Comparison of ENCODE assay signal across 1 cellular context in genomic region chr9:136363106-136363605, GRCh38.
TF ChIP-seq lines count a peak whose summit lies in the region.

No MANE protein-coding gene starts in this region.

TF ChIP-seq in H1, 55 proteins besides CTCF, POLR2A, EP300 and RAD21:
- TF ChIP-seq TBP (IDR thresholded peaks at IDR 0.05; ENCODE audit: low read depth, low read length): peak; percentile 43; the same call in 1 of the 2 replicates
- TF ChIP-seq CBX8 (IDR thresholded peaks at IDR 0.05; ENCODE audit: borderline replicate concordance, low read depth, low read length): no peak
- TF ChIP-seq SUZ12 (IDR thresholded peaks at IDR 0.05; ENCODE audit: low read length): no peak
- peak; percentile 54; the same call in 1 of the 2 replicates for TF ChIP-seq SP1 (IDR thresholded peaks at IDR 0.05; ENCODE audit: low read depth, low read length)
- TF ChIP-seq SIRT6 (IDR thresholded peaks at IDR 0.05; ENCODE audit: low read length): no peak
- TF ChIP-seq CHD7 (IDR thresholded peaks at IDR 0.05; ENCODE audit: insufficient replicate concordance, low read length): no peak
- 0 out of 2 replicates have a peak, but pooled peaks have one; percentile 16 for TF ChIP-seq GABPA (IDR thresholded peaks at IDR 0.05; ENCODE audit: borderline replicate concordance, insufficient read depth, low read length)
- TF ChIP-seq CREB1 (IDR thresholded peaks at IDR 0.05): no peak
- no peak for TF ChIP-seq HDAC2 (IDR thresholded peaks at IDR 0.05; ENCODE audit: borderline replicate concordance in 1 of 2, low read depth in 2 of 2, low read length in 2 of 2)
- TF ChIP-seq RFX5 (IDR thresholded peaks at IDR 0.05; ENCODE audit: borderline replicate concordance, low read depth, low read length): no peak
- no peak for TF ChIP-seq TAF7 (optimal IDR thresholded peaks at IDR 0.05; ENCODE audit: borderline replicate concordance, low read depth, low read length)
- no peak for TF ChIP-seq ATF3 (IDR thresholded peaks at IDR 0.05; ENCODE audit: insufficient read depth, low read depth, low read length)
- TF ChIP-seq E2F6 (IDR thresholded peaks at IDR 0.05): no peak
- no peak for TF ChIP-seq CHD2 (IDR thresholded peaks at IDR 0.05; ENCODE audit: low read length)
- TF ChIP-seq EGR1 (IDR thresholded peaks at IDR 0.05; ENCODE audit: borderline replicate concordance, low read depth, low read length): peak; percentile 24; the same call in 1 of the 2 replicates
- TF ChIP-seq HDAC6 (IDR thresholded peaks at IDR 0.05; ENCODE audit: low read depth, low read length): no peak
- no peak for TF ChIP-seq RBBP5 (IDR thresholded peaks at IDR 0.05; ENCODE audit: borderline replicate concordance, low read depth, low read length)
- peak; percentile 76 for TF ChIP-seq POLR2AphosphoS5 (IDR thresholded peaks at IDR 0.05; ENCODE audit: low read depth, low read length)
- no peak for TF ChIP-seq YY1 (IDR thresholded peaks at IDR 0.05; ENCODE audit: low read depth, low read length)
- no peak for TF ChIP-seq ZNF274 (IDR thresholded peaks at IDR 0.05; ENCODE audit: borderline replicate concordance, extremely low read depth, low read length)
- TF ChIP-seq CEBPB (IDR thresholded peaks at IDR 0.05; ENCODE audit: low read depth, low read length): no peak
- TF ChIP-seq BCL11A (IDR thresholded peaks at IDR 0.05; ENCODE audit: low read depth in 2 of 2, low read length in 2 of 2): no peak
- no peak for TF ChIP-seq GTF2F1 (IDR thresholded peaks at IDR 0.05; ENCODE audit: borderline replicate concordance, low read depth, low read length)
- TF ChIP-seq KDM1A (IDR thresholded peaks at IDR 0.05; ENCODE audit: borderline replicate concordance, low read length): no peak
- TF ChIP-seq SP4 (IDR thresholded peaks at IDR 0.05; ENCODE audit: low read length): no peak
- no peak for TF ChIP-seq ASH2L (IDR thresholded peaks at IDR 0.05; ENCODE audit: low read length)
- no peak for TF ChIP-seq CTBP2 (IDR thresholded peaks at IDR 0.05; ENCODE audit: borderline replicate concordance, insufficient read depth, insufficient read length, low read length)
- no peak for TF ChIP-seq ATF2 (IDR thresholded peaks at IDR 0.05; ENCODE audit: low read length)
- TF ChIP-seq JUN (IDR thresholded peaks at IDR 0.05; ENCODE audit: low read depth, low read length): no peak
- TF ChIP-seq BACH1 (IDR thresholded peaks at IDR 0.05; ENCODE audit: low read length): no peak
- no peak for TF ChIP-seq NANOG (IDR thresholded peaks at IDR 0.05; ENCODE audit: insufficient read depth, low read depth, low read length, poor library complexity, severe bottlenecking)
- TF ChIP-seq TCF12 (IDR thresholded peaks at IDR 0.05; ENCODE audit: low read depth, low read length): no peak
- TF ChIP-seq PHF8 (conservative IDR thresholded peaks at IDR 0.05; ENCODE audit: low read depth, low read length): peak; percentile 91
- no peak for TF ChIP-seq MAFK (IDR thresholded peaks at IDR 0.05; ENCODE audit: low read depth, low read length)
- TF ChIP-seq EZH2 (IDR thresholded peaks at IDR 0.05; ENCODE audit: low read depth, low read length, severe bottlenecking): no peak
- no peak for TF ChIP-seq KDM5A (IDR thresholded peaks at IDR 0.05; ENCODE audit: low read length)
- no peak for TF ChIP-seq TEAD4 (IDR thresholded peaks at IDR 0.05; ENCODE audit: low read depth, low read length)
- TF ChIP-seq SRF (IDR thresholded peaks at IDR 0.05; ENCODE audit: low read depth, low read length): no peak
- no peak for TF ChIP-seq FOSL1 (IDR thresholded peaks at IDR 0.05; ENCODE audit: insufficient read depth, low read depth, low read length)
- TF ChIP-seq JUND (IDR thresholded peaks at IDR 0.05; ENCODE audit: low read length): no peak
- no peak for TF ChIP-seq RNF2 (IDR thresholded peaks at IDR 0.05; ENCODE audit: borderline replicate concordance, low read depth, low read length, missing control alignments, poor library complexity, severe bottlenecking)
- TF ChIP-seq POU5F1 (IDR thresholded peaks at IDR 0.05; ENCODE audit: low read depth, low read length): no peak
- TF ChIP-seq BRCA1 (IDR thresholded peaks at IDR 0.05; ENCODE audit: low read depth, low read length): no peak
- TF ChIP-seq CBX5 (IDR thresholded peaks at IDR 0.05; ENCODE audit: low read depth, low read length): no peak
- no peak for TF ChIP-seq SP2 (IDR thresholded peaks at IDR 0.05; ENCODE audit: low read length)
- no peak; a peak in 1 of 4 replicates for TF ChIP-seq SIN3A (conservative IDR thresholded peaks at IDR 0.05 in 1 of 2, IDR thresholded peaks at IDR 0.05 in 1 of 2; ENCODE audit: low read depth in 1 of 2, low read length in 2 of 2)
- TF ChIP-seq MAX (IDR thresholded peaks at IDR 0.05): no peak
- TF ChIP-seq SAP30 (IDR thresholded peaks at IDR 0.05; ENCODE audit: insufficient read depth, insufficient replicate concordance, low read length): no peak
- TF ChIP-seq NRF1 (IDR thresholded peaks at IDR 0.05; ENCODE audit: low read depth, low read length): no peak
- TF ChIP-seq KDM4A (IDR thresholded peaks at IDR 0.05; ENCODE audit: low read depth, low read length, severe bottlenecking): peak; percentile 47
- no peak for TF ChIP-seq SIX5 (IDR thresholded peaks at IDR 0.05; ENCODE audit: low read depth, low read length)
- TF ChIP-seq USF2 (IDR thresholded peaks at IDR 0.05; ENCODE audit: low read length): no peak
- peak; percentile 52; the same call in 1 of the 2 replicates for TF ChIP-seq TAF1 (IDR thresholded peaks at IDR 0.05; ENCODE audit: low read depth, low read length)
- no peak for TF ChIP-seq RXRA (IDR thresholded peaks at IDR 0.05; ENCODE audit: insufficient read depth, low read depth, low read length)
- no peak for TF ChIP-seq CHD1 (IDR thresholded peaks at IDR 0.05; ENCODE audit: low read depth, low read length)
